Comparison of ENCODE assay signal across 10 cellular contexts in the genomic region with DNA sequence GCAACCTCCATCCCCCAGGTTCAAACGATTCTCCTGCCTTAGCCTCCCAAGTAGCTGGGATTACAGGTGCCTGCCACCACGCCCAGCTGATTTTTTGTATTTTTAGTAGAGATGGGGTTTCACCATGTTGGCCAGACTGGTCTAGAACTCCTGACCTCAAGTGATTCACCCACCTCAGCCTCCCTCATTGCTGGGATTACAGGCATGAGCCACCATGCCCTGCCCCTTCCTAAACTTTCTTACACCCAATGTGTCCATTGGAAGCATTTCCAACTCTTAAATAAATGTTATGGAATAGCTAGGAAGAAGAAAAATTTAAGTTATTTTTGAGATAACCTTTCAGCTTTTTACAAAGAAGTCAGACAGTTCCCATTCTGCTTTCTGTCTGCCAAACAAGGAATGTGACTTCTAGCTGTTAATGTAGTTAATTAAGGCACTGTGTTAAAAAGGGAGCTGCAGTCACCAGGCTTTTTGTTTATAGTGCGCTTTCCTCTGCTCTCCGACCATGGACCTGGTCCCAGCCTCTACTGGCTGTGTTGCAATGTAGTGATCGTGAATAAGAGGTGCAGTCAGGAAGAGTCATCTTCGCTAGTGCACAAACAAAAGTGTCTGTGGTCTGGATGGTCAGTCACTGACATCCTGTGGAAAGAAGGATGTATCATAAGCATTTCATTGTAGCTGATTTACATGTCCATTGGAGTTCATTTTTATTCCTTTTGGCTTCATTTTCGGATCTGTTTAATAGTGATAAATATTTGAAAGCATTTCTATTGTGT. TPM values are rescaled to one million over a fixed set of nuclear protein-coding genes. Genes with fewer than 3 reads are reported as not detected.
A peak's percentile ranks its signal among the peaks of the same experiment; 100 is the strongest.
DNase-seq lines count a peak whose midpoint lies in the region; ATAC-seq and TF ChIP-seq lines count a peak whose summit lies in the region.
"Had no signal": no experiment of that assay in that cellular context is flagged by ENCODE, and none has a peak within 500 bp of the region (broad histone marks: within the 10 kb centered on the region; RNA-seq: fewer than 3 reads in every experiment).

No MANE protein-coding gene starts in this region.

- H3K4me1 Mint-ChIP-seq in activated CD8-positive, alpha-beta memory T cell treated with anti-CD3 and anti-CD28 coated beads, Interleukin-2, amount 10 ng/mL, durations not matched to agents 7 days and 5 days: peaks cover 57% of the 10 kb centered on the region

- CTCF ChIA-PET in activated CD8-positive, alpha-beta memory T cell treated with anti-CD3 and anti-CD28 coated beads, Interleukin-2, amount 10 ng/mL, durations not matched to agents 7 days and 5 days (lab: Charles Lee): interaction anchor here (0.7 to 18.9 kb wide), 35 partner anchors 11 to 463 kb away, joined by 3 to 294 read pairs (median 6); no protein-coding TSS in a partner anchor

- no peaks in the 10 kb centered on the region for H3K9me3 Mint-ChIP-seq in activated CD8-positive, alpha-beta memory T cell treated with anti-CD3 and anti-CD28 coated beads, Interleukin-2, amount 10 ng/mL, durations not matched to agents 7 days and 5 days (ENCODE audit: low read depth)
- H3K9me3 Mint-ChIP-seq: naive B cell had no signal

- no peak overlapping the region for H3K4me3 ChIP-seq in fibroblast of villous mesenchyme (ENCODE audit: low read depth, low read length)

- no peaks in the 10 kb centered on the region for H3K27me3 Mint-ChIP-seq in activated CD8-positive, alpha-beta memory T cell treated with anti-CD3 and anti-CD28 coated beads, Interleukin-2, amount 10 ng/mL, durations not matched to agents 7 days and 5 days
- H3K27me3 Mint-ChIP-seq: naive B cell had no signal

- H3K4me3 Mint-ChIP-seq in activated CD8-positive, alpha-beta memory T cell treated with anti-CD3 and anti-CD28 coated beads, Interleukin-2, amount 10 ng/mL, durations not matched to agents 7 days and 5 days: no peak overlapping the region
- H3K4me3 Mint-ChIP-seq: naive B cell had no signal

- ATAC-seq in activated CD8-positive, alpha-beta memory T cell treated with anti-CD3 and anti-CD28 coated beads, Interleukin-2, amount 10 ng/mL, durations not matched to agents 7 days and 5 days: no peak
- no peak for ATAC-seq in HG03045 (IDR thresholded peaks at IDR 0.05; ENCODE audit: unreplicated experiment)

- DNase-seq in activated CD8-positive, alpha-beta memory T cell treated with anti-CD3 and anti-CD28 coated beads, Interleukin-2, amount 10 ng/mL, durations not matched to agents 7 days and 5 days: no peak
- DNase-seq in activated CD8-positive, alpha-beta memory T cell treated with anti-CD3 and anti-CD28 coated beads, Interleukin-2, amount 50 U/mL, for 4 hours: no peak
- DNase-seq in T1000 (lab: John Stamatoyannopoulos, UW) (peak; percentile 4), fibroblast of villous mesenchyme (ENCODE audit: low read depth) (peak; percentile 96), stromal cell of bone marrow (ENCODE audit: low read depth) (peak; percentile 65), NCI-H2196 treated with DMSO at 0.1 percent for 48 hours (lab: John Stamatoyannopoulos, UW; ENCODE audit: unreplicated experiment) (no peak), SK-N-DZ (ENCODE audit: low spot score) (no peak)
- DNase-seq: activated CD4-positive, CD25-positive, alpha-beta regulatory T cell treated with anti-CD3 and anti-CD28 coated beads, Interleukin-2, amount 50 U/mL, for 72 hours; naive B cell had no signal

- peak overlapping the region; percentile 51 for H3K27ac Mint-ChIP-seq in activated CD8-positive, alpha-beta memory T cell treated with anti-CD3 and anti-CD28 coated beads, Interleukin-2, amount 10 ng/mL, durations not matched to agents 7 days and 5 days

- H3K36me3 Mint-ChIP-seq in activated CD8-positive, alpha-beta memory T cell treated with anti-CD3 and anti-CD28 coated beads, Interleukin-2, amount 10 ng/mL, durations not matched to agents 7 days and 5 days: peaks cover 10% of the 10 kb centered on the region

- TF ChIP-seq CTCF in fibroblast of villous mesenchyme (IDR thresholded peaks at IDR 0.05; ENCODE audit: insufficient read depth, low read depth, low read length): no peak

RNA-seq across cellular contexts. Expression of a gene that starts 39.7 kb away (rescaled TPM):
- total RNA-seq in activated CD8-positive, alpha-beta memory T cell treated with anti-CD3 and anti-CD28 coated beads, Interleukin-2, amount 10 ng/mL, durations not matched to agents 7 days and 5 days: 100 to 1,000 TPM in 1 of 2 experiments, 10 to 100 TPM in 1; 90.9 to 117 TPM
- 53.1 and 65.2 TPM in 2 replicates for total RNA-seq in fibroblast of villous mesenchyme
- 57.4 and 58.4 TPM in 2 replicates for polyA plus RNA-seq in SK-N-DZ (2014; cell fraction: cytosol; rRNA removed)
- polyA plus RNA-seq in SK-N-DZ (2014; cell fraction: nucleus; rRNA removed): 56.1 and 63.8 TPM in 2 replicates

Comparison
In these comparisons a context has a peak if more than half of its experiments do, and no peak if none do; other contexts are left out.
1. DNase-seq: peak in T1000 (single experiment), fibroblast of villous mesenchyme (single experiment) and stromal cell of bone marrow (single experiment); none in activated CD8-positive, alpha-beta memory T cell treated with anti-CD3 and anti-CD28 coated beads, Interleukin-2, amount 10 ng/mL, durations not matched to agents 7 days and 5 days (single experiment), activated CD8-positive, alpha-beta memory T cell treated with anti-CD3 and anti-CD28 coated beads, Interleukin-2, amount 50 U/mL, for 4 hours (single experiment), NCI-H2196 treated with DMSO at 0.1 percent for 48 hours (single experiment) and SK-N-DZ (single experiment).